ENCODE assay signal across 13 cellular contexts in the genomic region with DNA sequence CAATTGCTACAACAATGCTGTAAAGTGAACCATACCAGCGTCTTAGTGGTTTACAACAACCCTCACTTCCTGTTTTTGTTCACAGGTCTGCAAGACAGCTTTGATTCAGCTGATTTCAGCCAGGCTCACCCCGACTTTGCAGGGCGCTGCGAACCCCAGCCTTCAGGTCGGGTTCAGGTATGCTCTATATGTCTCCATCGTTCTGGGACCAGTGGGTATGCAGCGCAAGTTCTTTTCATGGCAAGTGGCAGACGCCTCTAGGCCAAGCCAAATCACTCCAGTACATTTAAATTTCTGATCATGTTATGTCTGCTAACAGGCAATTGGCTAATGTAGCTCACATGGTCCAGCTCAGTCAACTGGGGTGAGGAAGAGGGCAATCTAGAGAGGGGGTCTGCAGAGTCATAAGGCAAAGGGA. TPM values are rescaled to one million over a fixed set of nuclear protein-coding genes. Genes with fewer than 3 reads are reported as not detected.
DNase-seq lines count a peak whose midpoint lies in the region; ATAC-seq and TF ChIP-seq lines count a peak whose summit lies in the region.
"Had no signal": no experiment of that assay in that cellular context is flagged by ENCODE, and none has a peak within 500 bp of the region (broad histone marks: within the 10 kb centered on the region; RNA-seq: fewer than 3 reads in every experiment).

No MANE protein-coding gene starts in this region.

- DNase-seq in activated CD4-positive, alpha-beta T cell treated with anti-CD3 and anti-CD28 coated beads, Interleukin-2, amount 50 U/mL, for 1 hour, result peak; percentile 21
- DNase-seq in activated CD4-positive, alpha-beta T cell treated with anti-CD3 and anti-CD28 coated beads for 48 hours, result no peak
- peak; percentile 51 for DNase-seq in activated CD4-positive, alpha-beta memory T cell treated with anti-CD3 and anti-CD28 coated beads, Interleukin-2, amount 10 ng/mL, durations not matched to agents 7 days and 5 days
- peak; percentile 7 for DNase-seq in stimulated activated CD8-positive, alpha-beta memory T cell treated with anti-CD3 and anti-CD28 coated beads, Interleukin-15, amount 100 ng/mL, for 1 hour (ENCODE audit: low read depth)
- DNase-seq in medulla oblongata (ENCODE audit: extremely low spot score), result no peak
- no peak for DNase-seq in mucosa of gallbladder (ENCODE audit: low spot score)
- DNase-seq in endothelial cell (ENCODE audit: low spot score), result no peak
- DNase-seq: GF-D8, left lung, NCI-H146 had no signal

- H3K4me3 Mint-ChIP-seq in activated CD4-positive, alpha-beta memory T cell treated with anti-CD3 and anti-CD28 coated beads, Interleukin-2, amount 10 ng/mL, durations not matched to agents 7 days and 5 days, result peak overlapping the region; percentile 48
- no peak overlapping the region for H3K4me3 Mint-ChIP-seq in endothelial cell (ENCODE audit: unreplicated experiment)

- peak overlapping the region; percentile 62 for H3K27ac Mint-ChIP-seq in activated CD4-positive, alpha-beta memory T cell treated with anti-CD3 and anti-CD28 coated beads, Interleukin-2, amount 10 ng/mL, durations not matched to agents 7 days and 5 days
- H3K27ac Mint-ChIP-seq in endothelial cell (ENCODE audit: unreplicated experiment), result no peak overlapping the region

- CTCF ChIA-PET in activated CD4-positive, alpha-beta memory T cell treated with anti-CD3 and anti-CD28 coated beads, Interleukin-2, amount 10 ng/mL, durations not matched to agents 7 days and 5 days (lab: Charles Lee), result interaction anchor here (0.6 to 1.9 kb wide), 5 partner anchors 11 to 343 kb away, joined by 3 to 8 read pairs (median 4); no protein-coding TSS in a partner anchor

- POLR2A ChIA-PET in activated CD4-positive, alpha-beta memory T cell treated with anti-CD3 and anti-CD28 coated beads, Interleukin-2, amount 10 ng/mL, durations not matched to agents 7 days and 5 days (lab: Charles Lee), result no interaction called here

- peaks cover 26% of the 10 kb centered on the region for H3K4me1 Mint-ChIP-seq in activated CD4-positive, alpha-beta memory T cell treated with anti-CD3 and anti-CD28 coated beads, Interleukin-2, amount 10 ng/mL, durations not matched to agents 7 days and 5 days
- H3K4me1 Mint-ChIP-seq in endothelial cell (ENCODE audit: unreplicated experiment), result no peaks in the 10 kb centered on the region

- peaks cover 5% of the 10 kb centered on the region for H3K36me3 Mint-ChIP-seq in activated CD4-positive, alpha-beta memory T cell treated with anti-CD3 and anti-CD28 coated beads, Interleukin-2, amount 10 ng/mL, durations not matched to agents 7 days and 5 days (ENCODE audit: low read depth)
- no peaks in the 10 kb centered on the region for H3K36me3 Mint-ChIP-seq in endothelial cell (ENCODE audit: low read depth, unreplicated experiment)

- ATAC-seq in HG03175 (IDR thresholded peaks at IDR 0.05; ENCODE audit: unreplicated experiment), result peak; percentile 83
- ATAC-seq: left lung had no signal

- no peak for TF ChIP-seq CTCF in endothelial cell (IDR thresholded peaks at IDR 0.05; ENCODE audit: unreplicated experiment)

- H3K27me3 Mint-ChIP-seq in activated CD4-positive, alpha-beta memory T cell treated with anti-CD3 and anti-CD28 coated beads, Interleukin-2, amount 10 ng/mL, durations not matched to agents 7 days and 5 days, result peaks cover 12% of the 10 kb centered on the region
- peaks cover 5% of the 10 kb centered on the region for H3K27me3 Mint-ChIP-seq in endothelial cell (ENCODE audit: unreplicated experiment)

- H3K9me3 Mint-ChIP-seq in activated CD4-positive, alpha-beta memory T cell treated with anti-CD3 and anti-CD28 coated beads, Interleukin-2, amount 10 ng/mL, durations not matched to agents 7 days and 5 days, result peaks cover 2% of the 10 kb centered on the region
- no peaks in the 10 kb centered on the region for H3K9me3 Mint-ChIP-seq in endothelial cell (ENCODE audit: unreplicated experiment)

RNA-seq across cellular contexts. Expression of a gene that starts 52.4 kb away (rescaled TPM):
- under 1 TPM; 0.18 to 0.23 TPM for total RNA-seq in activated CD4-positive, alpha-beta memory T cell treated with anti-CD3 and anti-CD28 coated beads, Interleukin-2, amount 10 ng/mL, durations not matched to agents 7 days and 5 days
- total RNA-seq in mucosa of gallbladder, result 17.5 TPM
- total RNA-seq in endothelial cell (ENCODE audit: unreplicated experiment), result 5.7 TPM
- total RNA-seq: fibroblast of villous mesenchyme, RPMI7951 had no signal

Comparison
In these comparisons a context has a peak if more than half of its experiments do, and no peak if none do; other contexts are left out.
1. DNase-seq: peak in activated CD4-positive, alpha-beta T cell treated with anti-CD3 and anti-CD28 coated beads, Interleukin-2, amount 50 U/mL, for 1 hour (single experiment), activated CD4-positive, alpha-beta memory T cell treated with anti-CD3 and anti-CD28 coated beads, Interleukin-2, amount 10 ng/mL, durations not matched to agents 7 days and 5 days (single experiment) and stimulated activated CD8-positive, alpha-beta memory T cell treated with anti-CD3 and anti-CD28 coated beads, Interleukin-15, amount 100 ng/mL, for 1 hour (single experiment); none in activated CD4-positive, alpha-beta T cell treated with anti-CD3 and anti-CD28 coated beads for 48 hours (single experiment), medulla oblongata (single experiment), mucosa of gallbladder (single experiment) and endothelial cell (single experiment).